8 cellular contexts compared by ENCODE assay signal in genomic region chr5:107673106-107673367, GRCh38. TPM values are rescaled to one million over a fixed set of nuclear protein-coding genes. Genes with fewer than 3 reads are reported as not detected.
DNase-seq lines count a peak whose midpoint lies in the region; TF ChIP-seq lines count a peak whose summit lies in the region.

No MANE protein-coding gene starts in this region.

- H2AK5ac ChIP-seq in trophoblast cell (ENCODE audit: low read length): no peak overlapping the region

- H2AFZ ChIP-seq in OCI-LY7 (ENCODE audit: low read length) (peak overlapping the region; percentile 97), trophoblast cell (ENCODE audit: insufficient read depth, low read length, poor library complexity) (peak overlapping the region; percentile 65)

- WGBS in trophoblast cell (ENCODE audit: extremely low coverage, insufficient coverage, insufficient read length): no CpG with 5 or more reads among the region's 11 CpGs

- no peaks in the 10 kb centered on the region for H3K9me2 ChIP-seq in OCI-LY7 (ENCODE audit: insufficient read depth, low read length)

- peak overlapping the region; percentile 36 for H3K14ac ChIP-seq in trophoblast cell (ENCODE audit: low read length)

- POLR2A ChIA-PET in OCI-LY7 (lab: Charles Lee): no interaction called here

- peak overlapping the region; percentile 50 for H3K9ac ChIP-seq in trophoblast cell (ENCODE audit: low read length)

- no peaks in the 10 kb centered on the region for H4K20me1 ChIP-seq in OCI-LY7 (ENCODE audit: insufficient read depth, low read length)

- H4K12ac ChIP-seq in trophoblast cell (ENCODE audit: low read depth, low read length): peak overlapping the region; percentile 51

- CTCF ChIA-PET in OCI-LY7 (lab: Charles Lee; ENCODE audit: unreplicated experiment): no interaction called here

- no peak overlapping the region for H2BK12ac ChIP-seq in trophoblast cell (ENCODE audit: low read length)

- TF ChIP-seq CTCF in GM10266 (IDR thresholded peaks at IDR 0.05; ENCODE audit: control insufficient read depth, insufficient read depth, low read depth, missing control alignments) (no peak), OCI-LY7 (conservative IDR thresholded peaks at IDR 0.05; ENCODE audit: low read length) (no peak)

- H3K4me3 ChIP-seq in OCI-LY7 (ENCODE audit: low read depth, low read length, poor library complexity, severe bottlenecking): peak overlapping the region; percentile 74
- H3K4me3 ChIP-seq in trophoblast cell (ENCODE audit: low read depth, low read length): peak overlapping the region; percentile 71

- peak overlapping the region; percentile 48 for H4K8ac ChIP-seq in trophoblast cell (ENCODE audit: low read depth, low read length)

- H3K36me3 ChIP-seq in OCI-LY7 (ENCODE audit: insufficient read depth, low read length) (no peaks in the 10 kb centered on the region), trophoblast cell (ENCODE audit: control insufficient read depth in 1 of 2, insufficient read depth in 2 of 2, low read length in 2 of 2) (no peaks in the 10 kb centered on the region)

- H3K18ac ChIP-seq in trophoblast cell (ENCODE audit: low read length): no peak overlapping the region

- peak overlapping the region; percentile 84 for H2BK5ac ChIP-seq in trophoblast cell (ENCODE audit: low read depth, low read length, poor library complexity)

- H2BK120ac ChIP-seq in trophoblast cell (ENCODE audit: insufficient read depth, low read length, poor library complexity): peak overlapping the region; percentile 68

- H3K9me3 ChIP-seq in OCI-LY7 (ENCODE audit: low read length) (no peaks in the 10 kb centered on the region), trophoblast cell (ENCODE audit: insufficient read depth, low read depth, low read length) (no peaks in the 10 kb centered on the region)

- H3K79me1 ChIP-seq in trophoblast cell (ENCODE audit: low read length): peaks cover 24% of the 10 kb centered on the region

- DNase-seq in GM10266 (ENCODE audit: extremely low spot score) (peak; percentile 12), OCI-LY7 (ENCODE audit: low spot score) (peak; percentile 27), epithelial cell of prostate (ENCODE audit: low read depth, low spot score) (no peak), trophoblast cell (no peak), NCI-H2107 treated with DMSO at 0.1 percent for 48 hours (lab: John Stamatoyannopoulos, UW; ENCODE audit: unreplicated experiment) (no peak), T1000 (lab: John Stamatoyannopoulos, UW) (no peak), NCI-H1105 (lab: John Stamatoyannopoulos, UW) (no peak)
- DNase-seq in stimulated activated CD4-positive, alpha-beta T cell treated with anti-CD3 and anti-CD28 coated beads, Interleukin-4, amount 100 ng/mL, for 24 hours: no peak

- H4K91ac ChIP-seq in trophoblast cell (ENCODE audit: low read depth, low read length): peak overlapping the region; percentile 91

- peak overlapping the region; percentile 95 for H3K4me2 ChIP-seq in OCI-LY7 (ENCODE audit: low read length)
- H3K4me2 ChIP-seq in trophoblast cell (ENCODE audit: low read length): peak overlapping the region; percentile 93

- H3K4me1 ChIP-seq in OCI-LY7 (ENCODE audit: insufficient read depth, low read length, poor library complexity, severe bottlenecking): peaks cover 25% of the 10 kb centered on the region
- H3K4me1 ChIP-seq in trophoblast cell (ENCODE audit: control insufficient read depth in 1 of 2, insufficient read depth in 2 of 2, low read length in 2 of 2): peaks cover 0 to 2% of the 10 kb centered on the region in 2 experiments

- H3K27ac ChIP-seq in OCI-LY7 (ENCODE audit: low read depth, low read length, poor library complexity, severe bottlenecking): peak overlapping the region; percentile 28
- H3K27ac ChIP-seq in epithelial cell of prostate: peak overlapping the region; percentile 90
- peak overlapping the region; percentile 63 for H3K27ac ChIP-seq in trophoblast cell (ENCODE audit: low read depth, low read length)

- no TSS peak for BruUV-seq in OCI-LY7 (replicated peaks; lab: Mats Ljungman, UMichigan)

- H3K79me2 ChIP-seq in OCI-LY7 (ENCODE audit: insufficient read depth, low read depth, low read length) (no peaks in the 10 kb centered on the region), trophoblast cell (ENCODE audit: control insufficient read depth, insufficient read depth, low read length, poor library complexity) (peaks cover 8% of the 10 kb centered on the region)

- H3K27me3 ChIP-seq in trophoblast cell (ENCODE audit: insufficient read depth, low read length): no peaks in the 10 kb centered on the region

- no peak overlapping the region for H3K23ac ChIP-seq in trophoblast cell (ENCODE audit: low read length)

- H3K4ac ChIP-seq in trophoblast cell (ENCODE audit: low read depth, low read length): no peak overlapping the region

- intact Hi-C loops in OCI-LY7 (cut with micrococcal nuclease; ENCODE audit: unreplicated experiment): loop anchor here (1.0 to 5.0 kb wide), 7 partner anchors 101 to 569 kb away; no protein-coding TSS in a partner anchor

RNA-seq across cellular contexts. Expression of gene EFNA5, which starts 2.3 kb away (rescaled TPM):
- 1.1 and 2.1 TPM in 2 replicates for total RNA-seq in OCI-LY7 (2014; rRNA removed; shearing (Covaris generic))
- total RNA-seq in OCI-LY7 (2022): 3.1 and 3.6 TPM in 2 replicates
- 10.5 and 10.9 TPM in 2 replicates for polyA plus RNA-seq in trophoblast cell (2013)

Comparison
In these comparisons a context has a peak if more than half of its experiments do, and no peak if none do; other contexts are left out.
1. DNase-seq: peak in GM10266 (single experiment) and OCI-LY7 (single experiment); none in epithelial cell of prostate (single experiment), trophoblast cell (0 of 2), NCI-H2107 treated with DMSO at 0.1 percent for 48 hours (single experiment), T1000 (single experiment), NCI-H1105 (single experiment) and stimulated activated CD4-positive, alpha-beta T cell treated with anti-CD3 and anti-CD28 coated beads, Interleukin-4, amount 100 ng/mL, for 24 hours (single experiment).
2. H3K27ac ChIP-seq: peak in every context shown above with its lines; median percentile 90 in epithelial cell of prostate; 63 in trophoblast cell; 28 in OCI-LY7.